In genomic region chr11:64148200-64148916, GRCh38 we compare ENCODE assay signal across 8 cellular contexts. TPM values are rescaled to one million over a fixed set of nuclear protein-coding genes. Genes with fewer than 3 reads are reported as not detected.
A peak's percentile ranks its signal among the peaks of the same experiment; 100 is the strongest.
DNase-seq lines count a peak whose midpoint lies in the region; ATAC-seq and TF ChIP-seq lines count a peak whose summit lies in the region.

No MANE protein-coding gene starts in this region.

- peak overlapping the region; percentile 75 for H3K27ac ChIP-seq in A673 (ENCODE audit: low read depth, low read length, poor library complexity, severe bottlenecking)
- H3K27ac ChIP-seq in lower lobe of right lung = no peak overlapping the region

- no TSS peak for BruUV-seq in A673 (replicated peaks; lab: Mats Ljungman, UMichigan)

- H3K36me3 ChIP-seq in A673 (ENCODE audit: insufficient read depth, low read length, poor library complexity, severe bottlenecking) = no peaks in the 10 kb centered on the region
- no peaks in the 10 kb centered on the region for H3K36me3 ChIP-seq in lower lobe of right lung

- POLR2A ChIA-PET in A673 (lab: Charles Lee; ENCODE audit: low non-redundant PET) = no interaction called here
- POLR2A ChIA-PET in activated CD4-positive, alpha-beta memory T cell treated with anti-CD3 and anti-CD28 coated beads for 36 hours (lab: Charles Lee) = no interaction called here

- H3K27me3 ChIP-seq in A673 (replicated peaks; ENCODE audit: insufficient read depth, low read depth, low read length, poor library complexity) (no peaks in the 10 kb centered on the region), lower lobe of right lung (ENCODE audit: low read depth) (no peaks in the 10 kb centered on the region)

- ATAC-seq in lower lobe of right lung (peak; percentile 73 to 79), GM19455 (IDR thresholded peaks at IDR 0.05; ENCODE audit: unreplicated experiment) (no peak)

- H3K9me3 ChIP-seq in A673 (ENCODE audit: low read depth, low read length, poor library complexity, severe bottlenecking) (no peaks in the 10 kb centered on the region), lower lobe of right lung (no peaks in the 10 kb centered on the region)

- no peaks in the 10 kb centered on the region for H3K27me3 Mint-ChIP-seq in activated CD4-positive, alpha-beta memory T cell treated with anti-CD3 and anti-CD28 coated beads for 36 hours

- CTCF ChIA-PET in A673 (lab: Charles Lee) = interaction anchor here (0.6 to 1.5 kb wide), 9 partner anchors 9 to 1740 kb away, joined by 3 to 9 read pairs (median 3); partner anchors contain the start of gene FIBP
- CTCF ChIA-PET in activated CD4-positive, alpha-beta memory T cell treated with anti-CD3 and anti-CD28 coated beads for 36 hours (lab: Charles Lee) = interaction anchor here (0.6 to 10.4 kb wide), 9 partner anchors 16 to 409 kb away, joined by 3 to 145 read pairs (median 3); partner anchors contain the start of gene MARK2

- intact Hi-C loops in A673 (cut with micrococcal nuclease; ENCODE audit: unreplicated experiment) (loop anchor here (1.0 to 5.0 kb wide), 3 partner anchors 148 to 671 kb away; partner anchors contain the start of gene MARK2), lower lobe of right lung (cut with DNase I) (loop anchor here (5.0 kb wide), 1 partner anchor 146 kb away; no protein-coding TSS in a partner anchor)
- intact Hi-C loops in activated CD4-positive, alpha-beta memory T cell treated with anti-CD3 and anti-CD28 coated beads for 36 hours (cut with micrococcal nuclease) = loop anchor here (1.0 to 5.0 kb wide), 3 partner anchors 148 to 381 kb away; partner anchors contain the start of gene ZFTA

- H3K27ac Mint-ChIP-seq in activated CD4-positive, alpha-beta memory T cell treated with anti-CD3 and anti-CD28 coated beads for 36 hours = no peak overlapping the region

- H3K4me3 Mint-ChIP-seq in activated CD4-positive, alpha-beta memory T cell treated with anti-CD3 and anti-CD28 coated beads for 36 hours = no peak overlapping the region

- TF ChIP-seq CTCF in A673 (conservative IDR thresholded peaks at IDR 0.05; ENCODE audit: low read depth, low read length) (peak; percentile 100), lower lobe of right lung (IDR thresholded peaks at IDR 0.05) (peak; percentile 98)

- H3K4me1 Mint-ChIP-seq in activated CD4-positive, alpha-beta memory T cell treated with anti-CD3 and anti-CD28 coated beads for 36 hours (ENCODE audit: low read depth) = peaks cover 10% of the 10 kb centered on the region

- H3K4me3 ChIP-seq in A673 (ENCODE audit: low read depth, low read length, poor library complexity, severe bottlenecking) (peak overlapping the region; percentile 34), lower lobe of right lung (peak overlapping the region; percentile 38)

- no peaks in the 10 kb centered on the region for H3K9me3 Mint-ChIP-seq in activated CD4-positive, alpha-beta memory T cell treated with anti-CD3 and anti-CD28 coated beads for 36 hours

- H3K4me1 ChIP-seq in A673 (ENCODE audit: insufficient read depth, low read length, poor library complexity, severe bottlenecking) = peaks cover 22% of the 10 kb centered on the region
- H3K4me1 ChIP-seq in lower lobe of right lung = peaks cover 19% of the 10 kb centered on the region

- no peaks in the 10 kb centered on the region for H3K36me3 Mint-ChIP-seq in activated CD4-positive, alpha-beta memory T cell treated with anti-CD3 and anti-CD28 coated beads for 36 hours

- peak; percentile 94 for DNase-seq in A673 (ENCODE audit: low spot score)
- peak; percentile 50 for DNase-seq in GM19240 (ENCODE audit: insufficient read length, low spot score)
- peak; percentile 65 for DNase-seq in NCI-H446 treated with DMSO at 0.1 percent for 48 hours (lab: John Stamatoyannopoulos, UW)
- peak; percentile 76 for DNase-seq in activated CD4-positive, alpha-beta memory T cell treated with anti-CD3 and anti-CD28 coated beads for 36 hours
- DNase-seq in dermis microvascular lymphatic vessel endothelial cell (ENCODE audit: low read depth in 2 of 2) = peak; percentile 43 to 73
- DNase-seq in lower lobe of right lung = peak; percentile 79
- peak; percentile 55 to 68 (median 55) for DNase-seq in stimulated activated CD4-positive, alpha-beta T cell treated with anti-CD3 and anti-CD28 coated beads, TNF-alpha, amount 100 ng/mL, for 24 hours (ENCODE audit: low read depth in 3 of 3)

RNA-seq across cellular contexts. Expression of gene MACROD1, which starts 17.6 kb away (rescaled TPM):
- total RNA-seq in A673 (2021) (28.7 and 32.6 TPM in 2 replicates), dermis microvascular lymphatic vessel endothelial cell (23.1 and 25.4 TPM in 2 replicates), lower lobe of right lung (15.0 TPM)
- 10 to 100 TPM; 24.5 to 31.0 TPM for total RNA-seq in activated CD4-positive, alpha-beta memory T cell treated with anti-CD3 and anti-CD28 coated beads for 36 hours

RNA-seq across cellular contexts. Expression of gene STIP1, which starts 37.6 kb away (rescaled TPM):
- total RNA-seq in A673 (2021) (565 and 577 TPM in 2 replicates), dermis microvascular lymphatic vessel endothelial cell (117 and 122 TPM in 2 replicates), lower lobe of right lung (125 TPM)
- 100 to 1,000 TPM; 402 to 413 TPM for total RNA-seq in activated CD4-positive, alpha-beta memory T cell treated with anti-CD3 and anti-CD28 coated beads for 36 hours

RNA-seq across cellular contexts. Expression of gene FERMT3, which starts 58.2 kb away (rescaled TPM):
- total RNA-seq in A673 (2021) = 99.3 and 99.4 TPM in 2 replicates
- total RNA-seq in activated CD4-positive, alpha-beta memory T cell treated with anti-CD3 and anti-CD28 coated beads for 36 hours = 100 to 1,000 TPM; 195 to 203 TPM
- 5.4 and 15.7 TPM in 2 replicates for total RNA-seq in dermis microvascular lymphatic vessel endothelial cell
- total RNA-seq in lower lobe of right lung = 92.0 TPM
